In genomic region chr6:145483191-145483996, GRCh38 we compare ENCODE assay signal across 1 cellular context.
TF ChIP-seq lines count a peak whose summit lies in the region.

No MANE protein-coding gene starts in this region.

TF ChIP-seq in endothelial cell of umbilical vein, 7 proteins besides CTCF, POLR2A, EP300 and RAD21 (continued from another document):
- TF ChIP-seq FOS (IDR thresholded peaks at IDR 0.05; ENCODE audit: borderline replicate concordance, insufficient read depth, low read length) (peak; percentile 49), MYC (IDR thresholded peaks at IDR 0.05; ENCODE audit: low read depth, low read length) (no peak)
